Comparison of ENCODE assay signal across 8 cellular contexts in genomic region chr17:73645050-73645871, GRCh38. TPM values are rescaled to one million over a fixed set of nuclear protein-coding genes. Genes with fewer than 3 reads are reported as not detected.
A peak's percentile ranks its signal among the peaks of the same experiment; 100 is the strongest.
DNase-seq lines count a peak whose midpoint lies in the region; ATAC-seq, FAIRE-seq and TF ChIP-seq lines count a peak whose summit lies in the region.

No MANE protein-coding gene starts in this region.

- H3K79me2 ChIP-seq in OCI-LY7 (ENCODE audit: insufficient read depth, low read depth, low read length): no peaks in the 10 kb centered on the region
- H3K79me2 ChIP-seq in astrocyte (ENCODE audit: insufficient read depth, low read length): no peaks in the 10 kb centered on the region

- POLR2A ChIA-PET in OCI-LY7 (lab: Charles Lee): no interaction called here

- H3K4me1 ChIP-seq in OCI-LY7 (ENCODE audit: insufficient read depth, low read length, poor library complexity, severe bottlenecking): peaks cover 6% of the 10 kb centered on the region
- peaks cover 8% of the 10 kb centered on the region for H3K4me1 ChIP-seq in astrocyte (ENCODE audit: insufficient read depth, low read length)
- H3K4me1 ChIP-seq in small intestine (ENCODE audit: control insufficient read depth in 2 of 2, insufficient read depth in 1 of 2, low read depth in 1 of 2, low read length in 1 of 2): no peaks in the 10 kb centered on the region

- H3K27me3 Mint-ChIP-seq in astrocyte (ENCODE audit: low read depth, unreplicated experiment) (peaks cover 43% of the 10 kb centered on the region), immature natural killer cell (ENCODE audit: low read depth in 3 of 3) (peaks cover 9 to 22% (median 20%) of the 10 kb centered on the region in 3 donors)

- CTCF ChIA-PET in OCI-LY7 (lab: Charles Lee; ENCODE audit: unreplicated experiment): interaction anchor here (1.0 kb wide), 1 partner anchor 8 kb away, joined by 3 read pairs; no protein-coding TSS in a partner anchor

- H3K36me3 ChIP-seq in H7 (replicated peaks; ENCODE audit: control insufficient read depth, insufficient read depth, low read length) (no peaks in the 10 kb centered on the region), OCI-LY7 (ENCODE audit: insufficient read depth, low read length) (no peaks in the 10 kb centered on the region), astrocyte (ENCODE audit: insufficient read depth, low read length) (no peaks in the 10 kb centered on the region), small intestine (ENCODE audit: control insufficient read depth in 2 of 2, insufficient read depth in 2 of 2, low read length in 2 of 2) (no peaks in the 10 kb centered on the region)

- intact Hi-C loops in OCI-LY7 (cut with micrococcal nuclease; ENCODE audit: unreplicated experiment): loop anchor here (2.0 to 10.0 kb wide), 4 partner anchors 56 to 530 kb away; no protein-coding TSS in a partner anchor

- H2AFZ ChIP-seq in OCI-LY7 (ENCODE audit: low read length) (no peak overlapping the region), astrocyte (ENCODE audit: low read depth, low read length) (peak overlapping the region; percentile 60)

- H3K4me3 ChIP-seq in H7 (ENCODE audit: insufficient read depth, low read depth, low read length) (peak overlapping the region; percentile 73), OCI-LY7 (ENCODE audit: low read depth, low read length, poor library complexity, severe bottlenecking) (peak overlapping the region; percentile 33), astrocyte (ENCODE audit: insufficient read depth, low read depth, low read length) (peak overlapping the region; percentile 48), small intestine (ENCODE audit: low read depth in 1 of 2, low read length in 2 of 2) (peak overlapping the region; percentile 9 to 25)

- TF ChIP-seq CTCF in OCI-LY7 (conservative IDR thresholded peaks at IDR 0.05; ENCODE audit: low read length): peak; percentile 57
- TF ChIP-seq CTCF in astrocyte (IDR thresholded peaks at IDR 0.05; ENCODE audit: insufficient read depth, low read depth, low read length): no peak

- H3K9me3 ChIP-seq in OCI-LY7 (ENCODE audit: low read length) (no peaks in the 10 kb centered on the region), astrocyte (ENCODE audit: insufficient read depth, low read depth, low read length) (no peaks in the 10 kb centered on the region), small intestine (ENCODE audit: control insufficient read depth, low read depth) (no peaks in the 10 kb centered on the region)

- peak; percentile 93 for DNase-seq in H7
- peak; percentile 50 for DNase-seq in OCI-LY7 (ENCODE audit: low spot score)
- peak; percentile 35 for DNase-seq in astrocyte (ENCODE audit: low read depth)
- no peak for DNase-seq in immature natural killer cell
- no peak for DNase-seq in small intestine
- no peak for DNase-seq in NOMO-1 treated with DMSO at 0.1 percent for 48 hours (lab: John Stamatoyannopoulos, UW; ENCODE audit: unreplicated experiment)

- H3K27me3 ChIP-seq in H7 (ENCODE audit: control insufficient read depth, insufficient read depth, low read length): peaks cover 55% of the 10 kb centered on the region
- H3K27me3 ChIP-seq in astrocyte (ENCODE audit: insufficient read depth, low read length): peaks cover 30% of the 10 kb centered on the region
- H3K27me3 ChIP-seq in small intestine (ENCODE audit: control insufficient read depth in 2 of 2, insufficient read depth in 2 of 2, low read length in 2 of 2): peaks cover 13 to 24% of the 10 kb centered on the region in 2 donors

- no peak overlapping the region for H3K27ac ChIP-seq in OCI-LY7 (ENCODE audit: low read depth, low read length, poor library complexity, severe bottlenecking)
- no peak overlapping the region for H3K27ac ChIP-seq in astrocyte (ENCODE audit: low read depth, low read length)
- no peak overlapping the region for H3K27ac ChIP-seq in small intestine (ENCODE audit: low read depth in 1 of 2, low read length in 1 of 2)

- H3K4me2 ChIP-seq in OCI-LY7 (ENCODE audit: low read length): no peak overlapping the region; the same call in 1 of the 2 replicates
- peak overlapping the region; percentile 88 for H3K4me2 ChIP-seq in astrocyte (ENCODE audit: low read length)

- BruUV-seq in OCI-LY7 (replicated peaks; lab: Mats Ljungman, UMichigan): no TSS peak

- H3K4me3 Mint-ChIP-seq in astrocyte (ENCODE audit: unreplicated experiment) (peak overlapping the region; percentile 78), immature natural killer cell (peak overlapping the region in 4 of 5 donors; percentile 13 to 36 (median 24))

- no peak for TF ChIP-seq POLR2A in GM18505 (IDR thresholded peaks at IDR 0.05; ENCODE audit: borderline replicate concordance, extremely low read depth, insufficient read depth, insufficient read length)

- H3K9ac ChIP-seq in astrocyte (ENCODE audit: low read length): peak overlapping the region; percentile 27

- H3K4me1 Mint-ChIP-seq in astrocyte (ENCODE audit: low read depth, unreplicated experiment) (peaks cover 7% of the 10 kb centered on the region), immature natural killer cell (peaks cover 0 to 8% of the 10 kb centered on the region in 2 donors)

- FAIRE-seq in astrocyte (lab: Jason Lieb, UNC) (no peak), small intestine (lab: Jason Lieb, UNC) (no peak)

- H3K27ac Mint-ChIP-seq in astrocyte (ENCODE audit: unreplicated experiment) (no peak overlapping the region), immature natural killer cell (no peak overlapping the region)

- H3K36me3 Mint-ChIP-seq in astrocyte (ENCODE audit: low read depth, unreplicated experiment): no peaks in the 10 kb centered on the region
- H3K36me3 Mint-ChIP-seq in immature natural killer cell: no peaks in the 10 kb centered on the region

- H3K9me2 ChIP-seq in OCI-LY7 (ENCODE audit: insufficient read depth, low read length): no peaks in the 10 kb centered on the region

- WGBS in small intestine, 3 donors: 4 to 9% (median 8%) methylated on average over 43 to 90 of the region's 90 CpGs

- H4K20me1 ChIP-seq in OCI-LY7 (ENCODE audit: insufficient read depth, low read length): no peaks in the 10 kb centered on the region
- H4K20me1 ChIP-seq in astrocyte (ENCODE audit: insufficient read depth, low read length): peaks cover 10% of the 10 kb centered on the region

- ATAC-seq in GM18505 (IDR thresholded peaks at IDR 0.05; ENCODE audit: unreplicated experiment) (no peak), HG03457 (IDR thresholded peaks at IDR 0.05; ENCODE audit: unreplicated experiment) (no peak)

- H3K9me3 Mint-ChIP-seq in astrocyte (ENCODE audit: unreplicated experiment) (no peaks in the 10 kb centered on the region), immature natural killer cell (peaks cover 0 to 1% (median 0%) of the 10 kb centered on the region in 6 donors)

RNA-seq across cellular contexts. Expression of gene SDK2, which starts 1.0 kb away (rescaled TPM):
- 12.1 and 14.7 TPM in 2 replicates for total RNA-seq in H7 (2014; rRNA removed; shearing (Covaris generic))
- total RNA-seq in OCI-LY7 (2014; rRNA removed; shearing (Covaris generic)): 1.8 and 3.5 TPM in 2 replicates
- total RNA-seq in OCI-LY7 (2022): 0.22 and 0.32 TPM in 2 replicates
- total RNA-seq in astrocyte: 11.2 and 12.4 TPM in 2 replicates
- polyA plus RNA-seq in immature natural killer cell: not detected
- polyA plus RNA-seq in small intestine: under 1 TPM; under 0.01 to 0.21 (median under 0.01) TPM

Comparison
In these comparisons a context has a peak if more than half of its experiments do, and no peak if none do; other contexts are left out.
1. DNase-seq: peak in H7 (single experiment), OCI-LY7 (single experiment) and astrocyte (single experiment); none in immature natural killer cell (0 of 3), small intestine (single experiment) and NOMO-1 treated with DMSO at 0.1 percent for 48 hours (single experiment).
2. H3K4me3 ChIP-seq: peak in every context shown above with its lines; median percentile 73 in H7; 48 in astrocyte; 33 in OCI-LY7; 17 in small intestine.